ENCODE assay signal across 22 cellular contexts in the genomic region with DNA sequence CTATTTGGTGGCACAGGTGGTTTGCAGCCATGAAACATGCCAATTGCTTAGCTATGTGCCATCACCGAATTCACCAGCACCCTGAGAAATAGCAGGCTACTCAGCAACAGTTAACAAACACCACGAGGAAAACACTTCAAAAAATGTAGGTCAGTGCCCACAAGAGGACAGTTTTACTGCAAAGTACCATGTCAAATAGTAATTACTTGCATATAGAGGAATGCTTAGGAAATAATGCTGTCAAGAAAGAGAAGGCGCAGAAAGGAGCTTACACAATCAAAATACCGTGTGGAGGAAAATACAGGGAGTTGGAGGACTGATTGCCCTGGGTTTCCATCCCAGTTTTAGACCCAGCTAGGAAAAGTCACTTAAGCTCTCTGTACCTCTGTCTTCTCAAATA. TPM values are rescaled to one million over a fixed set of nuclear protein-coding genes. Genes with fewer than 3 reads are reported as not detected.
A peak's percentile ranks its signal among the peaks of the same experiment; 100 is the strongest.
DNase-seq lines count a peak whose midpoint lies in the region; ATAC-seq and TF ChIP-seq lines count a peak whose summit lies in the region.
"Had no signal": no experiment of that assay in that cellular context is flagged by ENCODE, and none has a peak within 500 bp of the region (broad histone marks: within the 10 kb centered on the region; RNA-seq: fewer than 3 reads in every experiment).

No MANE protein-coding gene starts in this region.

- no peaks in the 10 kb centered on the region for H3K9me3 Mint-ChIP-seq in activated naive CD8-positive, alpha-beta T cell (ENCODE audit: low read depth)
- H3K9me3 Mint-ChIP-seq in activated naive CD8-positive, alpha-beta T cell treated with anti-CD3 and anti-CD28 coated beads for 36 hours, result no peaks in the 10 kb centered on the region
- no peaks in the 10 kb centered on the region for H3K9me3 Mint-ChIP-seq in activated CD8-positive, alpha-beta memory T cell treated with anti-CD3 and anti-CD28 coated beads, Interleukin-2, amount 10 ng/mL, durations not matched to agents 7 days and 5 days (ENCODE audit: low read depth)
- H3K9me3 Mint-ChIP-seq: stimulated activated memory B cell treated with anti-CD40 and anti-IgM and Interleukin-4, amounts not matched to agents 10 μg/mL and 1 μg/mL and 100 μg/mL, for 72 hours had no signal

- CTCF ChIA-PET in activated CD8-positive, alpha-beta memory T cell treated with anti-CD3 and anti-CD28 coated beads, Interleukin-2, amount 10 ng/mL, durations not matched to agents 7 days and 5 days (lab: Charles Lee), result interaction anchor here (2.4 kb wide), 1 partner anchor 52 kb away, joined by 7 read pairs; no protein-coding TSS in a partner anchor

- no peak for TF ChIP-seq EP300 in ovary (IDR thresholded peaks at IDR 0.05)

- H3K36me3 Mint-ChIP-seq in activated naive CD8-positive, alpha-beta T cell, result no peaks in the 10 kb centered on the region
- H3K36me3 Mint-ChIP-seq in activated naive CD8-positive, alpha-beta T cell treated with anti-CD3 and anti-CD28 coated beads for 36 hours, result no peaks in the 10 kb centered on the region
- H3K36me3 Mint-ChIP-seq in T-helper 17 cell (ENCODE audit: low read depth), result peaks cover 5% of the 10 kb centered on the region
- H3K36me3 Mint-ChIP-seq in activated CD8-positive, alpha-beta memory T cell treated with anti-CD3 and anti-CD28 coated beads, Interleukin-2, amount 10 ng/mL, durations not matched to agents 7 days and 5 days, result peaks cover 4% of the 10 kb centered on the region
- H3K36me3 Mint-ChIP-seq: stimulated activated memory B cell treated with anti-CD40 and anti-IgM and Interleukin-4, amounts not matched to agents 10 μg/mL and 1 μg/mL and 100 μg/mL, for 72 hours had no signal

- WGBS in ovary, 3 donors, result 71 to 78% (median 76%) methylated on average over 4 of the region's 4 CpGs

- H3K4me3 Mint-ChIP-seq in activated naive CD8-positive, alpha-beta T cell, result no peak overlapping the region
- no peak overlapping the region for H3K4me3 Mint-ChIP-seq in activated naive CD8-positive, alpha-beta T cell treated with anti-CD3 and anti-CD28 coated beads for 36 hours
- no peak overlapping the region for H3K4me3 Mint-ChIP-seq in T-helper 17 cell
- H3K4me3 Mint-ChIP-seq in activated CD8-positive, alpha-beta memory T cell treated with anti-CD3 and anti-CD28 coated beads, Interleukin-2, amount 10 ng/mL, durations not matched to agents 7 days and 5 days, result no peak overlapping the region
- H3K4me3 Mint-ChIP-seq: stimulated activated memory B cell treated with anti-CD40 and anti-IgM and Interleukin-4, amounts not matched to agents 10 μg/mL and 1 μg/mL and 100 μg/mL, for 72 hours had no signal

- H3K4me1 Mint-ChIP-seq in activated naive CD8-positive, alpha-beta T cell (ENCODE audit: low read depth), result peaks cover 55% of the 10 kb centered on the region
- peaks cover 31% of the 10 kb centered on the region for H3K4me1 Mint-ChIP-seq in activated naive CD8-positive, alpha-beta T cell treated with anti-CD3 and anti-CD28 coated beads for 36 hours
- peaks cover 25% of the 10 kb centered on the region for H3K4me1 Mint-ChIP-seq in T-helper 17 cell
- H3K4me1 Mint-ChIP-seq in activated CD8-positive, alpha-beta memory T cell treated with anti-CD3 and anti-CD28 coated beads, Interleukin-2, amount 10 ng/mL, durations not matched to agents 7 days and 5 days, result peaks cover 40% of the 10 kb centered on the region
- H3K4me1 Mint-ChIP-seq: stimulated activated memory B cell treated with anti-CD40 and anti-IgM and Interleukin-4, amounts not matched to agents 10 μg/mL and 1 μg/mL and 100 μg/mL, for 72 hours had no signal

- no peaks in the 10 kb centered on the region for H3K27me3 ChIP-seq in upper lobe of right lung
- H3K27me3 ChIP-seq in ovary, result no peaks in the 10 kb centered on the region
- H3K27me3 ChIP-seq: body of pancreas had no signal

- H3K27me3 Mint-ChIP-seq in activated naive CD8-positive, alpha-beta T cell, result no peaks in the 10 kb centered on the region
- H3K27me3 Mint-ChIP-seq in activated naive CD8-positive, alpha-beta T cell treated with anti-CD3 and anti-CD28 coated beads for 36 hours, result peaks cover 15% of the 10 kb centered on the region
- peaks cover 10% of the 10 kb centered on the region for H3K27me3 Mint-ChIP-seq in T-helper 17 cell
- peaks cover 8% of the 10 kb centered on the region for H3K27me3 Mint-ChIP-seq in activated CD8-positive, alpha-beta memory T cell treated with anti-CD3 and anti-CD28 coated beads, Interleukin-2, amount 10 ng/mL, durations not matched to agents 7 days and 5 days

- H3K9me3 ChIP-seq in T-helper 17 cell (ENCODE audit: control insufficient read depth, low read length, poor library complexity, severe bottlenecking) (no peaks in the 10 kb centered on the region), upper lobe of right lung (no peaks in the 10 kb centered on the region), ovary (no peaks in the 10 kb centered on the region)
- H3K9me3 ChIP-seq: body of pancreas had no signal

- no peak for ATAC-seq in T-helper 17 cell
- peak; percentile 44 for ATAC-seq in upper lobe of right lung
- no peak for ATAC-seq in HG03175 (IDR thresholded peaks at IDR 0.05; ENCODE audit: unreplicated experiment)
- ATAC-seq in activated CD8-positive, alpha-beta memory T cell treated with anti-CD3 and anti-CD28 coated beads, Interleukin-2, amount 10 ng/mL, durations not matched to agents 7 days and 5 days, result no peak
- ATAC-seq: body of pancreas; stimulated activated memory B cell treated with anti-CD40 and anti-IgM and Interleukin-4, amounts not matched to agents 10 μg/mL and 1 μg/mL and 100 μg/mL, for 72 hours had no signal

- no peak for TF ChIP-seq CTCF in fibroblast of villous mesenchyme (IDR thresholded peaks at IDR 0.05; ENCODE audit: insufficient read depth, low read depth, low read length)
- no peak for TF ChIP-seq CTCF in upper lobe of right lung (IDR thresholded peaks at IDR 0.05)
- no peak for TF ChIP-seq CTCF in ovary (IDR thresholded peaks at IDR 0.05)

- H3K36me3 ChIP-seq in upper lobe of right lung (no peaks in the 10 kb centered on the region), ovary (no peaks in the 10 kb centered on the region)

- DNase-seq in activated naive CD8-positive, alpha-beta T cell treated with anti-CD3 and anti-CD28 coated beads for 36 hours, result no peak
- DNase-seq in T-helper 17 cell (no peak), fibroblast of villous mesenchyme (ENCODE audit: low read depth) (peak; percentile 87), upper lobe of right lung (no peak), ovary (no peak)
- no peak for DNase-seq in activated CD8-positive, alpha-beta memory T cell treated with anti-CD3 and anti-CD28 coated beads, Interleukin-2, amount 10 ng/mL, durations not matched to agents 7 days and 5 days
- DNase-seq: activated CD8-positive, alpha-beta memory T cell treated with anti-CD3 and anti-CD28 coated beads, Interleukin-2, amount 50 U/mL, for 4 hours; body of pancreas; effector CD8-positive, alpha-beta T cell; KG1; kidney; NCI-H1694; NCI-H774; SIG-M5; stimulated activated CD4-positive, alpha-beta T cell treated with anti-CD3 and anti-CD28 coated beads, Interleukin-4, amount 100 ng/mL, for 24 hours had no signal

- peak overlapping the region; percentile 88 for H3K27ac Mint-ChIP-seq in activated naive CD8-positive, alpha-beta T cell
- H3K27ac Mint-ChIP-seq in activated naive CD8-positive, alpha-beta T cell treated with anti-CD3 and anti-CD28 coated beads for 36 hours, result no peak overlapping the region
- H3K27ac Mint-ChIP-seq in T-helper 17 cell, result peak overlapping the region; percentile 14
- H3K27ac Mint-ChIP-seq in activated CD8-positive, alpha-beta memory T cell treated with anti-CD3 and anti-CD28 coated beads, Interleukin-2, amount 10 ng/mL, durations not matched to agents 7 days and 5 days, result no peak overlapping the region
- H3K27ac Mint-ChIP-seq: stimulated activated memory B cell treated with anti-CD40 and anti-IgM and Interleukin-4, amounts not matched to agents 10 μg/mL and 1 μg/mL and 100 μg/mL, for 72 hours had no signal

- no peak for TF ChIP-seq POLR2A in ovary (IDR thresholded peaks at IDR 0.05)

- intact Hi-C loops in upper lobe of right lung (cut with DNase I) (no loop called here), ovary (cut with DNase I) (no loop called here)

- H3K27ac ChIP-seq in upper lobe of right lung (no peak overlapping the region), ovary (no peak overlapping the region)
- H3K27ac ChIP-seq: body of pancreas, C4-2B had no signal

- H3K4me3 ChIP-seq in fibroblast of villous mesenchyme (ENCODE audit: low read depth, low read length), result no peak overlapping the region
- H3K4me3 ChIP-seq in upper lobe of right lung, result no peak overlapping the region
- H3K4me3 ChIP-seq in ovary, result no peak overlapping the region
- H3K4me3 ChIP-seq: body of pancreas had no signal

- H3K4me1 ChIP-seq in upper lobe of right lung, result peaks cover 5% of the 10 kb centered on the region
- no peaks in the 10 kb centered on the region for H3K4me1 ChIP-seq in ovary (ENCODE audit: insufficient read depth)
- H3K4me1 ChIP-seq: body of pancreas had no signal

RNA-seq across cellular contexts. Expression of a gene that starts 44.3 kb away (rescaled TPM):
- total RNA-seq in activated naive CD8-positive, alpha-beta T cell treated with anti-CD3 and anti-CD28 coated beads for 36 hours, result not detected
- under 1 TPM; 0.77 to 0.91 TPM for total RNA-seq in T-helper 17 cell
- total RNA-seq in fibroblast of villous mesenchyme, result not detected in 2 replicates
- total RNA-seq in upper lobe of right lung, result not detected
- under 1 TPM; 0.09 to 0.52 TPM for total RNA-seq in activated CD8-positive, alpha-beta memory T cell treated with anti-CD3 and anti-CD28 coated beads, Interleukin-2, amount 10 ng/mL, durations not matched to agents 7 days and 5 days
- under 1 TPM in 1 of 7 donors, not detected in 6; 0.31 TPM for total RNA-seq in ovary
- polyA plus RNA-seq in ovary, result not detected
- total RNA-seq: body of pancreas, G401, kidney, mucosa of gallbladder, pulmonary artery endothelial cell had no signal

Comparison
In these comparisons a context has a peak if more than half of its experiments do, and no peak if none do; other contexts are left out.
1. H3K27ac Mint-ChIP-seq: peak in activated naive CD8-positive, alpha-beta T cell (single experiment) and T-helper 17 cell (single experiment); none in activated naive CD8-positive, alpha-beta T cell treated with anti-CD3 and anti-CD28 coated beads for 36 hours (single experiment) and activated CD8-positive, alpha-beta memory T cell treated with anti-CD3 and anti-CD28 coated beads, Interleukin-2, amount 10 ng/mL, durations not matched to agents 7 days and 5 days (single experiment).